In genomic region chr18:32346667-32347066, GRCh38 we compare ENCODE assay signal across 14 cellular contexts.
DNase-seq lines count a peak whose midpoint lies in the region; ATAC-seq and TF ChIP-seq lines count a peak whose summit lies in the region.
"Had no signal": no experiment of that assay in that cellular context is flagged by ENCODE, and none has a peak within 500 bp of the region (broad histone marks: within the 10 kb centered on the region; RNA-seq: fewer than 3 reads in every experiment).

No MANE protein-coding gene starts in this region.

- DNase-seq in NCI-H82 (lab: John Stamatoyannopoulos, UW) (peak; percentile 7), NCI-H82 treated with DMSO at 0.1 percent for 48 hours (lab: John Stamatoyannopoulos, UW; ENCODE audit: unreplicated experiment) (no peak), left ventricle myocardium inferior (no peak), osteoblast (ENCODE audit: insufficient read length, low spot score, missing footprints) (no peak), uterus (no peak), PC-9 (no peak)
- DNase-seq: activated naive CD4-positive, alpha-beta T cell treated with anti-CD3 and anti-CD28 coated beads, Interleukin-2, amount 10 ng/mL, durations not matched to agents 7 days and 5 days; NCI-H2081 treated with DMSO at 0.1 percent for 48 hours; PC-3 had no signal

- H4K20me1 ChIP-seq in osteoblast (ENCODE audit: insufficient read depth, low read length), result no peaks in the 10 kb centered on the region
- H4K20me1 ChIP-seq in PC-9 (ENCODE audit: insufficient read depth), result no peaks in the 10 kb centered on the region

- H3K27me3 ChIP-seq in left ventricle myocardium inferior (ENCODE audit: low read depth) (no peaks in the 10 kb centered on the region), osteoblast (ENCODE audit: insufficient read depth, low read length) (no peaks in the 10 kb centered on the region), uterus (no peaks in the 10 kb centered on the region), PC-9 (ENCODE audit: insufficient read depth, low read depth) (no peaks in the 10 kb centered on the region)

- H3K4me2 ChIP-seq in osteoblast (ENCODE audit: insufficient read depth, low read length), result peak overlapping the region; percentile 11
- H3K4me2 ChIP-seq in PC-9, result no peak overlapping the region

- H3K9me2 ChIP-seq in PC-9 (ENCODE audit: insufficient read depth), result no peaks in the 10 kb centered on the region

- H3K36me3 ChIP-seq in left ventricle myocardium inferior (no peaks in the 10 kb centered on the region), osteoblast (ENCODE audit: insufficient read depth, low read length) (no peaks in the 10 kb centered on the region), uterus (no peaks in the 10 kb centered on the region), PC-9 (ENCODE audit: low read depth) (no peaks in the 10 kb centered on the region)

- H3K4me1 ChIP-seq in left ventricle myocardium inferior (peaks cover 56% of the 10 kb centered on the region), osteoblast (ENCODE audit: insufficient read depth, low read length) (peaks cover 16% of the 10 kb centered on the region), uterus (peaks cover 0 to 4% of the 10 kb centered on the region in 2 donors), PC-9 (replicated peaks; ENCODE audit: insufficient read depth) (peaks cover 19% of the 10 kb centered on the region)

- peak overlapping the region; percentile 72 for H3K27ac ChIP-seq in left ventricle myocardium inferior (replicated peaks)
- H3K27ac ChIP-seq in osteoblast (ENCODE audit: low read depth, low read length), result no peak overlapping the region
- peak overlapping the region; percentile 42 to 95 for H3K27ac ChIP-seq in uterus
- no peak overlapping the region for H3K27ac ChIP-seq in PC-9
- H3K27ac ChIP-seq: 22Rv1 had no signal

- ATAC-seq in GM19324 (IDR thresholded peaks at IDR 0.05; ENCODE audit: low FRiP score, unreplicated experiment), result no peak
- no peak for ATAC-seq in GM18909 (IDR thresholded peaks at IDR 0.05; ENCODE audit: poor library complexity, unreplicated experiment)
- ATAC-seq: K562; PC-3; stimulated activated effector memory CD8-positive, alpha-beta T cell treated with anti-CD3 and anti-CD28 coated beads, Interleukin-12 subunit alpha, Interleukin-12 subunit beta, amount 100 ng/mL, for 72 hours had no signal

- POLR2A ChIA-PET in PC-9 (lab: Charles Lee; ENCODE audit: unreplicated experiment), result no interaction called here

- intact Hi-C loops in left ventricle myocardium inferior (cut with micrococcal nuclease), result loop anchor here (10.0 kb wide), 1 partner anchor 62 kb away; no protein-coding TSS in a partner anchor
- intact Hi-C loops in uterus (cut with DNase I; ENCODE audit: low total_unique reads), result no loop called here
- intact Hi-C loops in PC-9 (cut with micrococcal nuclease; ENCODE audit: unreplicated experiment), result no loop called here

- H3K4me3 ChIP-seq in left ventricle myocardium inferior (no peak overlapping the region), osteoblast (ENCODE audit: insufficient read depth, low read length) (no peak overlapping the region), uterus (no peak overlapping the region), PC-9 (no peak overlapping the region)
- H3K4me3 ChIP-seq: K562 had no signal

- H3K9me3 ChIP-seq in left ventricle myocardium inferior (replicated peaks) (no peaks in the 10 kb centered on the region), osteoblast (ENCODE audit: low read depth, low read length) (no peaks in the 10 kb centered on the region), uterus (no peaks in the 10 kb centered on the region), PC-9 (ENCODE audit: insufficient read depth, low read depth) (no peaks in the 10 kb centered on the region)

- no peak for TF ChIP-seq CTCF in left ventricle myocardium inferior (IDR thresholded peaks at IDR 0.05; ENCODE audit: borderline replicate concordance)
- no peak for TF ChIP-seq CTCF in osteoblast (IDR thresholded peaks at IDR 0.05; ENCODE audit: extremely low read depth, low read depth, low read length)
- no peak for TF ChIP-seq CTCF in uterus (IDR thresholded peaks at IDR 0.05)
- no peak for TF ChIP-seq CTCF in PC-9 (conservative IDR thresholded peaks at IDR 0.05)

- TF ChIP-seq POLR2A in uterus (IDR thresholded peaks at IDR 0.05), result no peak

- no TSS peak for BruUV-seq in PC-9 (replicated peaks; lab: Mats Ljungman, UMichigan)

- H3K79me2 ChIP-seq in osteoblast (ENCODE audit: insufficient read depth, low read length) (no peaks in the 10 kb centered on the region), PC-9 (ENCODE audit: low read depth) (peaks cover 5% of the 10 kb centered on the region; the same call in 1 of the 2 replicates)

- H3F3A ChIP-seq in PC-9 (ENCODE audit: insufficient read depth, low read depth), result no peaks in the 10 kb centered on the region

- peak overlapping the region; percentile 58 for H2AFZ ChIP-seq in osteoblast (ENCODE audit: low read length)
- no peak overlapping the region for H2AFZ ChIP-seq in PC-9

- CTCF ChIA-PET in PC-9 (lab: Charles Lee), result no interaction called here

Comparison
In these comparisons a context has a peak if more than half of its experiments do, and no peak if none do; other contexts are left out.
1. H3K27ac ChIP-seq: peak in left ventricle myocardium inferior (single experiment) and uterus (2 of 2); none in osteoblast (single experiment) and PC-9 (single experiment).